20 cellular contexts compared by ENCODE assay signal in genomic region chr3:118801899-118802298, GRCh38.
DNase-seq lines count a peak whose midpoint lies in the region; ATAC-seq and TF ChIP-seq lines count a peak whose summit lies in the region.
"Had no signal": no experiment of that assay in that cellular context is flagged by ENCODE, and none has a peak within 500 bp of the region (broad histone marks: within the 10 kb centered on the region; RNA-seq: fewer than 3 reads in every experiment).

No MANE protein-coding gene starts in this region.

- peak; percentile 97 for DNase-seq in NCI-H1105 (lab: John Stamatoyannopoulos, UW)
- DNase-seq in NCI-H2196 (lab: John Stamatoyannopoulos, UW; ENCODE audit: unreplicated experiment): peak; percentile 93
- DNase-seq in Right ventricle myocardium superior: peak; percentile 83
- DNase-seq in thyroid gland: peak; percentile 5 to 56
- no peak for DNase-seq in NCI-H1417 (lab: John Stamatoyannopoulos, UW)
- DNase-seq in activated T-cell treated with anti-CD3 and anti-CD28 coated beads, Interleukin-2, amount 50 U/mL, for 1 hour: no peak
- DNase-seq: activated CD4-positive, alpha-beta T cell treated with anti-CD3 and anti-CD28 coated beads for 36 hours; activated naive CD4-positive, alpha-beta T cell; activated T-cell treated with anti-CD3 and anti-CD28 coated beads, Interleukin-2, amount 50 U/mL, for 24 hours; C1 segment of cervical spinal cord; Calu3; glutamatergic neuron; kidney glomerular epithelial cell; NCI-H1930; stimulated activated naive CD4-positive, alpha-beta T cell; testis; uterus had no signal

- H3K4me3 ChIP-seq in thyroid gland (replicated peaks in 1 of 3): no peak overlapping the region
- H3K4me3 ChIP-seq: neural progenitor cell, testis, uterus had no signal

- no peak for TF ChIP-seq POLR2A in thyroid gland (IDR thresholded peaks at IDR 0.05)

- H3K27me3 ChIP-seq in thyroid gland: no peaks in the 10 kb centered on the region
- H3K27me3 ChIP-seq: neural progenitor cell, testis, uterus had no signal

- no peaks in the 10 kb centered on the region for H3K9me3 ChIP-seq in thyroid gland
- H3K9me3 ChIP-seq: testis, uterus had no signal

- 70 to 92% methylated on average over 8 of the region's 8 CpGs for WGBS in thyroid gland, 2 donors

- no peak overlapping the region for H3K27ac ChIP-seq in thyroid gland
- H3K27ac ChIP-seq: epithelial cell of prostate, neural progenitor cell, testis, uterus had no signal

- H3K36me3 ChIP-seq in thyroid gland: no peaks in the 10 kb centered on the region
- H3K36me3 ChIP-seq: neural progenitor cell, uterus had no signal

- H3K4me1 ChIP-seq in thyroid gland: no peaks in the 10 kb centered on the region
- H3K4me1 ChIP-seq: neural progenitor cell, testis, uterus had no signal

- intact Hi-C loops in Right ventricle myocardium superior (cut with DNase I) (no loop called here), thyroid gland (cut with DNase I) (no loop called here)

- no peak for TF ChIP-seq CTCF in thyroid gland (IDR thresholded peaks at IDR 0.05)

- peak; percentile 95 for ATAC-seq in Right ventricle myocardium superior (ENCODE audit: poor library complexity)
- no peak for ATAC-seq in GM19023 (IDR thresholded peaks at IDR 0.05; ENCODE audit: unreplicated experiment)
- ATAC-seq: activated CD4-positive, alpha-beta T cell treated with anti-CD3 and anti-CD28 coated beads for 36 hours had no signal

Comparison
In these comparisons a context has a peak if more than half of its experiments do, and no peak if none do; other contexts are left out.
1. DNase-seq: peak in NCI-H1105 (single experiment), NCI-H2196 (single experiment), Right ventricle myocardium superior (single experiment) and thyroid gland (2 of 2); none in NCI-H1417 (0 of 3) and activated T-cell treated with anti-CD3 and anti-CD28 coated beads, Interleukin-2, amount 50 U/mL, for 1 hour (single experiment).